ENCODE assay signal across 9 cellular contexts in the genomic region with DNA sequence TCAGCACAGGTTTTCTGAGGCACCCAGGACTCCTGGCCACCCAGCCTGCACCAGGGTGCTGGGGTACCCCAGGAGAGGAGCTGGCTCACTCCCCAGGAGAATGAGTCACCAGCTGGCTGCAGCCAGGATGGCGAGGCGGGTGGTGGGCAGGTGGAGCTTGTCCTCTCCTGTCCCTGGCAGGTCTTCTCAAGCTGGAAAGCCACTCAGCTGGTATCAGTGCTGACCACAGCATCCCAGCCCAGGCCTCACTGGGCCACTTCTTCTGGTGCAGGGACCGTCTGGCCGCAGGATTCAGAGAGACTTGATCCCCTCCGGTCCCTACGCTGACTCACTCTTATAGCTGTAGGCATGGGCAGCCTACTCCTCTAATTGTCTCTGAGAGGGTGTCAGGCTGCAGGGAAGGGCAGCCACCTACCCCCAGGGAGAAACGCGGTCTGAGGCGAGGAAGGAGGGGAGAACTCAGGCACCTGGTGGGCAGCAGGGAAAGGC. TPM values are rescaled to one million over a fixed set of nuclear protein-coding genes. Genes with fewer than 3 reads are reported as not detected.
A peak's percentile ranks its signal among the peaks of the same experiment; 100 is the strongest.
DNase-seq lines count a peak whose midpoint lies in the region; ATAC-seq and TF ChIP-seq lines count a peak whose summit lies in the region.
"Had no signal": no experiment of that assay in that cellular context is flagged by ENCODE, and none has a peak within 500 bp of the region (broad histone marks: within the 10 kb centered on the region; RNA-seq: fewer than 3 reads in every experiment).

No MANE protein-coding gene starts in this region.

- H3K36me3 ChIP-seq in mucosa of descending colon (ENCODE audit: low read depth) (no peaks in the 10 kb centered on the region), A673 (ENCODE audit: insufficient read depth, low read length, poor library complexity, severe bottlenecking) (no peaks in the 10 kb centered on the region), WERI-Rb-1 (no peaks in the 10 kb centered on the region)

- POLR2A ChIA-PET in MCF 10A (lab: Yijun Ruan, JAX) = interaction anchor here (0.5 to 9.4 kb wide), 11 partner anchors 9 to 642 kb away, joined by 3 to 98 read pairs (median 7); partner anchors contain the start of genes TAF8 and TFEB
- POLR2A ChIA-PET in A673 (lab: Charles Lee; ENCODE audit: low non-redundant PET) = no interaction called here

- DNase-seq in GM12864 (ENCODE audit: low read depth) = no peak
- DNase-seq in HK-2 (ENCODE audit: unreplicated experiment) = peak; percentile 58
- DNase-seq in MCF 10A (ENCODE audit: unreplicated experiment) = peak; percentile 94
- peak in 1 of 3 donors; percentile 54 for DNase-seq in mucosa of descending colon
- DNase-seq in A673 (ENCODE audit: low spot score) = no peak
- no peak for DNase-seq in activated naive CD8-positive, alpha-beta T cell treated with anti-CD3 and anti-CD28 coated beads, Interleukin-2, amount 50 U/mL, for 24 hours
- DNase-seq in WERI-Rb-1 = no peak

- BruUV-seq in MCF 10A (replicated peaks; lab: Mats Ljungman, UMichigan) (no TSS peak), A673 (replicated peaks; lab: Mats Ljungman, UMichigan) (no TSS peak)

- CTCF ChIA-PET in MCF 10A (lab: Yijun Ruan, JAX) = interaction anchor here (0.5 to 1.8 kb wide), 11 partner anchors 8 to 331 kb away, joined by 3 to 7 read pairs (median 4); partner anchors contain the start of genes BYSL, MED20, TFEB and TOMM6
- CTCF ChIA-PET in A673 (lab: Charles Lee) = interaction anchor here (0.5 to 1.2 kb wide), 2 partner anchors 346 to 1280 kb away, joined by 3 read pairs; no protein-coding TSS in a partner anchor

- H3K4me3 Mint-ChIP-seq in MCF 10A (ENCODE audit: unreplicated experiment) = peak overlapping the region; percentile 7
- H3K4me3 Mint-ChIP-seq in activated naive CD8-positive, alpha-beta T cell treated with anti-CD3 and anti-CD28 coated beads, Interleukin-2, amount 50 U/mL, for 24 hours = no peak overlapping the region
- H3K4me3 Mint-ChIP-seq: brain had no signal

- H3K4me1 ChIP-seq in mucosa of descending colon (ENCODE audit: low read depth) (peaks cover 10% of the 10 kb centered on the region), A673 (ENCODE audit: insufficient read depth, low read length, poor library complexity, severe bottlenecking) (peaks cover 29% of the 10 kb centered on the region)

- peak; percentile 15 for ATAC-seq in mucosa of descending colon
- no peak for ATAC-seq in activated naive CD8-positive, alpha-beta T cell treated with anti-CD3 and anti-CD28 coated beads, Interleukin-2, amount 50 U/mL, for 24 hours
- ATAC-seq in GM18517 (IDR thresholded peaks at IDR 0.05; ENCODE audit: unreplicated experiment) = no peak

- peaks cover 15% of the 10 kb centered on the region for H3K36me3 Mint-ChIP-seq in MCF 10A (ENCODE audit: insufficient read depth, unreplicated experiment)
- no peaks in the 10 kb centered on the region for H3K36me3 Mint-ChIP-seq in activated naive CD8-positive, alpha-beta T cell treated with anti-CD3 and anti-CD28 coated beads, Interleukin-2, amount 50 U/mL, for 24 hours (ENCODE audit: low read depth)
- H3K36me3 Mint-ChIP-seq: brain had no signal

- peaks cover 45% of the 10 kb centered on the region for H3K4me1 Mint-ChIP-seq in MCF 10A (ENCODE audit: insufficient read depth, unreplicated experiment)
- peaks cover 35% of the 10 kb centered on the region for H3K4me1 Mint-ChIP-seq in activated naive CD8-positive, alpha-beta T cell treated with anti-CD3 and anti-CD28 coated beads, Interleukin-2, amount 50 U/mL, for 24 hours

- peak overlapping the region; percentile 11; the same call in 1 of the 2 replicates for H3K4me3 ChIP-seq in GM12864 (ENCODE audit: low read depth, low read length)
- no peak overlapping the region for H3K4me3 ChIP-seq in mucosa of descending colon
- no peak overlapping the region for H3K4me3 ChIP-seq in A673 (ENCODE audit: low read depth, low read length, poor library complexity, severe bottlenecking)
- no peak overlapping the region for H3K4me3 ChIP-seq in WERI-Rb-1 (ENCODE audit: low read depth, low read length)

- no peaks in the 10 kb centered on the region for H3K9me3 ChIP-seq in mucosa of descending colon
- no peaks in the 10 kb centered on the region for H3K9me3 ChIP-seq in A673 (ENCODE audit: low read depth, low read length, poor library complexity, severe bottlenecking)
- H3K9me3 ChIP-seq in WERI-Rb-1 (ENCODE audit: severe bottlenecking) = no peaks in the 10 kb centered on the region

- H3K9me3 Mint-ChIP-seq in MCF 10A (ENCODE audit: unreplicated experiment) = no peaks in the 10 kb centered on the region
- no peaks in the 10 kb centered on the region for H3K9me3 Mint-ChIP-seq in activated naive CD8-positive, alpha-beta T cell treated with anti-CD3 and anti-CD28 coated beads, Interleukin-2, amount 50 U/mL, for 24 hours
- H3K9me3 Mint-ChIP-seq: brain had no signal

- intact Hi-C loops in MCF 10A (cut with micrococcal nuclease) = loop anchor here (1.0 kb wide), 1 partner anchor 21 kb away; no protein-coding TSS in a partner anchor
- intact Hi-C loops in mucosa of descending colon (cut with DNase I, micrococcal nuclease) = no loop called here
- intact Hi-C loops in A673 (cut with micrococcal nuclease; ENCODE audit: unreplicated experiment) = no loop called here

- no peaks in the 10 kb centered on the region for H3K27me3 Mint-ChIP-seq in MCF 10A (ENCODE audit: insufficient read depth, unreplicated experiment)
- no peaks in the 10 kb centered on the region for H3K27me3 Mint-ChIP-seq in activated naive CD8-positive, alpha-beta T cell treated with anti-CD3 and anti-CD28 coated beads, Interleukin-2, amount 50 U/mL, for 24 hours

- TF ChIP-seq CTCF in GM12864 (IDR thresholded peaks at IDR 0.05; ENCODE audit: low read depth, low read length, missing control alignments) = no peak
- TF ChIP-seq CTCF in MCF 10A (IDR thresholded peaks at IDR 0.05; ENCODE audit: unreplicated experiment) = no peak
- TF ChIP-seq CTCF in mucosa of descending colon (IDR thresholded peaks at IDR 0.05) = no peak
- TF ChIP-seq CTCF in A673 (conservative IDR thresholded peaks at IDR 0.05; ENCODE audit: low read depth, low read length) = no peak
- no peak for TF ChIP-seq CTCF in WERI-Rb-1 (IDR thresholded peaks at IDR 0.05; ENCODE audit: low read depth, low read length)

- H3K27me3 ChIP-seq in A673 (replicated peaks; ENCODE audit: insufficient read depth, low read depth, low read length, poor library complexity) (no peaks in the 10 kb centered on the region), WERI-Rb-1 (ENCODE audit: insufficient read depth, low read depth, severe bottlenecking) (no peaks in the 10 kb centered on the region)

- H3K27ac ChIP-seq in A673 (ENCODE audit: low read depth, low read length, poor library complexity, severe bottlenecking) (no peak overlapping the region), WERI-Rb-1 (no peak overlapping the region)

- peak overlapping the region; percentile 35 for H3K27ac Mint-ChIP-seq in MCF 10A (ENCODE audit: low read depth, unreplicated experiment)
- H3K27ac Mint-ChIP-seq in activated naive CD8-positive, alpha-beta T cell treated with anti-CD3 and anti-CD28 coated beads, Interleukin-2, amount 50 U/mL, for 24 hours = no peak overlapping the region

RNA-seq across cellular contexts. Expression of gene TFEB, which starts 22.2 kb away (rescaled TPM):
- total RNA-seq in MCF 10A (2022) (11.8 and 16.2 TPM in 2 replicates), mucosa of descending colon (10 to 100 TPM; 35.2 to 44.5 (median 40.2) TPM), A673 (2021) (1.8 and 2.8 TPM in 2 replicates)

RNA-seq across cellular contexts. Expression of gene PGC, which starts 34.0 kb away (rescaled TPM):
- not detected in 2 replicates for total RNA-seq in MCF 10A (2022)
- not detected for total RNA-seq in mucosa of descending colon
- not detected in 2 replicates for total RNA-seq in A673 (2021)

Comparison
In these comparisons a context has a peak if more than half of its experiments do, and no peak if none do; other contexts are left out.
1. DNase-seq: peak in HK-2 (single experiment) and MCF 10A (single experiment); none in GM12864 (single experiment), A673 (single experiment), activated naive CD8-positive, alpha-beta T cell treated with anti-CD3 and anti-CD28 coated beads, Interleukin-2, amount 50 U/mL, for 24 hours (single experiment) and WERI-Rb-1 (single experiment).